In the genomic region with DNA sequence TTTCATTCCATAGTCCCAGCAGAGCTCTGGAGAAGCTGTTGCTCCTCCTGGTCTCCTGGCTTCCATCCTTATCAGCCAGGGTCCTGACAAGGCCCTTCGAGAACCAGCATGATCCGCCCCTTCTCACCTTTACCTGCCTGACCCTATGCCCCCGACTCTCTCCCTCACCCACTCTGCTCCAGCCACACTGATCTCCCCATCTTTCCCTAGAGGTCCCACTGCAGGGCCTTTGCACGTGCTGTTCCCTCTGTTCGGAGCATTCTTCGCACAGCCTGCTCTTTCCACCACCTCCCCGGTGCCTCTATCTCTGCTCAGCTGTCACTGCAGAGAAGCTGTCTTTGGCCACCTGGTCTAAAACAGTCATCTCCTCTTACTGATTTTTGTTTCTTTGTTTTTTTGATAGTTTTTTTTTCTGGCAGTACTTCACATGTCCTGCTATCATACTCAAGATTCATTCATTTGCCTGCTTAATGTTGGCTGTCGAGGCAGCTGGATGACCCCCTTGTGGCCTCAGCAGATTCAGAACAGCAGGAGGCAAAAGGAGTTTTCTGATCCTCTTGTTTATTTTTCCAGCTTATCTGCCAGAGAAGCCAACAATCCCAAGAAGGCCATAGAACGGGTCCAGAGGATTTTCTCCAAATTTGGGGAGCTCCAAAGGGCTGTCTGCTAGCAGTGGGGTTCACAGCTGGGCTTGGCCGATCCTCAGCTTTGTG, we compare ENCODE assay signal across 12 cellular contexts. TPM values are rescaled to one million over a fixed set of nuclear protein-coding genes. Genes with fewer than 3 reads are reported as not detected.
A peak's percentile ranks its signal among the peaks of the same experiment; 100 is the strongest.
DNase-seq lines count a peak whose midpoint lies in the region; ATAC-seq and TF ChIP-seq lines count a peak whose summit lies in the region.
"Had no signal": no experiment of that assay in that cellular context is flagged by ENCODE, and none has a peak within 500 bp of the region (broad histone marks: within the 10 kb centered on the region; RNA-seq: fewer than 3 reads in every experiment).

No MANE protein-coding gene starts in this region.

- DNase-seq in activated T-cell treated with anti-CD3 and anti-CD28 coated beads, Interleukin-2, amount 50 U/mL, for 4 hours, result no peak
- no peak for DNase-seq in activated T-cell treated with anti-CD3 and anti-CD28 coated beads, Interleukin-2, amount 50 U/mL, for 1 hour
- DNase-seq in coronary artery (ENCODE audit: low spot score) (peak; percentile 72), type B pancreatic cell (ENCODE audit: extremely low spot score, unreplicated experiment) (no peak), OCI-M2 (lab: John Stamatoyannopoulos, UW; ENCODE audit: unreplicated experiment) (no peak), NCI-H1092 treated with DMSO at 0.1 percent for 48 hours (lab: John Stamatoyannopoulos, UW) (no peak), cerebellum (ENCODE audit: low spot score) (no peak)
- DNase-seq: activated naive CD4-positive, alpha-beta T cell treated with anti-CD3 and anti-CD28 coated beads for 36 hours; NCI-H510A; retina had no signal

- no peaks in the 10 kb centered on the region for H3K9me3 ChIP-seq in liver (ENCODE audit: control insufficient read depth in 4 of 4, low read length in 3 of 4)
- H3K9me3 ChIP-seq: SJSA1 had no signal

- H3K4me1 Mint-ChIP-seq in activated T-cell treated with anti-CD3 and anti-CD28 coated beads, Interleukin-2, amount 50 U/mL, for 4 hours (ENCODE audit: low read depth), result peaks cover 14% of the 10 kb centered on the region
- H3K4me1 Mint-ChIP-seq in type B pancreatic cell (ENCODE audit: unreplicated experiment), result peaks cover 30% of the 10 kb centered on the region

- no peaks in the 10 kb centered on the region for H3K9me3 Mint-ChIP-seq in activated T-cell treated with anti-CD3 and anti-CD28 coated beads, Interleukin-2, amount 50 U/mL, for 4 hours
- no peaks in the 10 kb centered on the region for H3K9me3 Mint-ChIP-seq in type B pancreatic cell
- H3K9me3 Mint-ChIP-seq: activated naive CD4-positive, alpha-beta T cell treated with anti-CD3 and anti-CD28 coated beads for 36 hours had no signal

- no peaks in the 10 kb centered on the region for H3K36me3 Mint-ChIP-seq in activated T-cell treated with anti-CD3 and anti-CD28 coated beads, Interleukin-2, amount 50 U/mL, for 4 hours (ENCODE audit: insufficient read depth)
- H3K36me3 Mint-ChIP-seq in type B pancreatic cell, result no peaks in the 10 kb centered on the region

- H3K27ac ChIP-seq in coronary artery (peak overlapping the region; percentile 94 to 97), liver (ENCODE audit: low read depth in 1 of 2, low read length in 2 of 2) (peak overlapping the region in 1 of 2 donors; percentile 25)
- H3K27ac ChIP-seq: SJSA1 had no signal

- TF ChIP-seq RAD21 in liver (IDR thresholded peaks at IDR 0.05), result no peak

- H3K4me3 Mint-ChIP-seq in activated T-cell treated with anti-CD3 and anti-CD28 coated beads, Interleukin-2, amount 50 U/mL, for 4 hours, result peak overlapping the region; percentile 1
- H3K4me3 Mint-ChIP-seq in type B pancreatic cell, result peak overlapping the region; percentile 69
- H3K4me3 Mint-ChIP-seq: activated naive CD4-positive, alpha-beta T cell treated with anti-CD3 and anti-CD28 coated beads for 36 hours had no signal

- ATAC-seq in activated T-cell treated with anti-CD3 and anti-CD28 coated beads, Interleukin-2, amount 50 U/mL, for 4 hours, result no peak

- WGBS in liver, result 81% methylated on average over 10 of the region's 10 CpGs

- peak overlapping the region; percentile 83 for H3K4me3 ChIP-seq in coronary artery
- no peak overlapping the region for H3K4me3 ChIP-seq in liver (ENCODE audit: low read depth in 1 of 3, low read length in 3 of 3)
- H3K4me3 ChIP-seq: SJSA1 had no signal

- H3K9ac ChIP-seq in liver (ENCODE audit: low read depth in 1 of 2, low read length in 2 of 2), result no peak overlapping the region

- H3K4me1 ChIP-seq in liver (ENCODE audit: control insufficient read depth in 4 of 4, insufficient read depth in 4 of 4, low read length in 3 of 4), result peaks cover 0 to 4% (median 1%) of the 10 kb centered on the region in 4 donors
- H3K4me1 ChIP-seq: SJSA1 had no signal

- peaks cover 0 to 4% (median under 1%) of the 10 kb centered on the region in 4 donors for H3K27me3 ChIP-seq in liver (ENCODE audit: control insufficient read depth in 4 of 4, insufficient read depth in 4 of 4, low read length in 3 of 4)

- no peaks in the 10 kb centered on the region for H3K36me3 ChIP-seq in liver (ENCODE audit: control insufficient read depth in 4 of 4, insufficient read depth in 3 of 4, low read depth in 1 of 4, low read length in 3 of 4)
- H3K36me3 ChIP-seq: SJSA1 had no signal

- H3K27ac Mint-ChIP-seq in type B pancreatic cell, result peak overlapping the region; percentile 33
- H3K27ac Mint-ChIP-seq: activated naive CD4-positive, alpha-beta T cell treated with anti-CD3 and anti-CD28 coated beads for 36 hours had no signal

- TF ChIP-seq CTCF in coronary artery (IDR thresholded peaks at IDR 0.05) (no peak), liver (IDR thresholded peaks at IDR 0.05; ENCODE audit: low read depth, low read length, missing input control) (no peak), type B pancreatic cell (conservative IDR thresholded peaks at IDR 0.05) (no peak)

- H3K27me3 Mint-ChIP-seq in activated T-cell treated with anti-CD3 and anti-CD28 coated beads, Interleukin-2, amount 50 U/mL, for 4 hours (ENCODE audit: low read depth), result peaks cover 55% of the 10 kb centered on the region
- H3K27me3 Mint-ChIP-seq in type B pancreatic cell, result peaks cover 25% of the 10 kb centered on the region

TF ChIP-seq in liver, 16 proteins besides CTCF, POLR2A, EP300 and RAD21:
- no peak for TF ChIP-seq EGR1 (IDR thresholded peaks at IDR 0.05; ENCODE audit: low read depth in 2 of 2)
- no peak for TF ChIP-seq HNF4G (IDR thresholded peaks at IDR 0.05)
- no peak for TF ChIP-seq ZBTB33 (IDR thresholded peaks at IDR 0.05)
- TF ChIP-seq ATF3 (IDR thresholded peaks at IDR 0.05), result no peak
- TF ChIP-seq RXRA (IDR thresholded peaks at IDR 0.05), result no peak
- peak; percentile 64 for TF ChIP-seq NR2F2 (IDR thresholded peaks at IDR 0.05)
- no peak for TF ChIP-seq FOXA1 (IDR thresholded peaks at IDR 0.05)

RNA-seq across cellular contexts. Expression of gene PTGIS, which starts 1.6 kb away (rescaled TPM):
- total RNA-seq in activated T-cell treated with anti-CD3 and anti-CD28 coated beads, Interleukin-2, amount 50 U/mL, for 4 hours, result 1 to 10 TPM; 1.6 to 2.4 (median 2.1) TPM
- total RNA-seq in liver (1 to 10 TPM; 2.4 to 6.3 TPM), type B pancreatic cell (ENCODE audit: low replicate concordance) (4.6 and 33.3 TPM in 2 replicates), cerebellum (9.7 TPM)
- polyA plus RNA-seq in liver, result 1 to 10 TPM; 2.2 to 5.2 TPM
- total RNA-seq: activated naive CD4-positive, alpha-beta T cell treated with anti-CD3 and anti-CD28 coated beads for 36 hours; SJSA1 had no signal
